Comparison of ENCODE assay signal across 8 cellular contexts in the genomic region with DNA sequence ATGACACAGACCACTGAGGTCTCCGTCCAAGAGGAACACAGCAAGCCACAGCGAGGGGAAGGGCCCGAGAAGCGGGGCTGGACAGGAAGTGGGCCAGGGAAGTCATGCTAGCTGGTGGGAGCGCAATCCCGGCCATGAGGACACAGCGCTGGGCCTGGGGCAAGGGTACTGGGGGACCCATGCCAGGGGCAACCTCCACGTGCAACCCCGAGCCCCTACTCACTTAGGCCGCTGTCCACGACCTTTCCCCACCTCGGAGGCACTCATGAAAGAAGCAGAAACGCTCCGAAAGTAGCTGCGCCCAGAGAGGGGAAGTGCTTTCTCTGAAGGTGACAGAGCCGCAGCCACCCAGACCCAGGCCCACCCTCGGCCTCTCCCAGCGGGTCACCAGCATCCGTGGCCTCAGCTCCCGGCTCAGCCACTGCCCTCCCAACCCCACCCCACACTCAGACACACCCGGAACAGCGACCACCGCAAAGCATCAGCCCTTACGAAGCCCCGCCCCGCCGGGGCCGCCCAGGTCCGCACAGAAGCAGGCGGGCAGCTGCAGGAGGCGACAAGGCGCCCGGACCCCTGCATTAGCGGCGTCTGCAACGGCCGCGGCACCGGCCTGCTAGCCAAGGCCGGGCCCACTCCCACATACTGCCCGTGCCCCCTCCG. TPM values are rescaled to one million over a fixed set of nuclear protein-coding genes. Genes with fewer than 3 reads are reported as not detected.
DNase-seq lines count a peak whose midpoint lies in the region; ATAC-seq and TF ChIP-seq lines count a peak whose summit lies in the region.

No MANE protein-coding gene starts in this region.

- H3K27ac ChIP-seq in SK-N-MC = no peak overlapping the region
- H3K27ac ChIP-seq in breast epithelium = peak overlapping the region; percentile 61 to 69
- H3K27ac ChIP-seq in left lung = peak overlapping the region; percentile 62 to 100
- peak overlapping the region; percentile 69 for H3K27ac ChIP-seq in subcutaneous abdominal adipose tissue (ENCODE audit: low read depth, low read length)

- H3K4me1 Mint-ChIP-seq in CD14-positive monocyte = peaks cover 60% of the 10 kb centered on the region

- H3K4me3 ChIP-seq in HAP-1 (peak overlapping the region; percentile 96), SK-N-MC (peak overlapping the region; percentile 94), breast epithelium (peak overlapping the region; percentile 87 to 99 (median 93)), left lung (peak overlapping the region; percentile 99), subcutaneous abdominal adipose tissue (ENCODE audit: low read depth in 1 of 5, low read length in 5 of 5) (peak overlapping the region; percentile 70 to 99 (median 94))

- H3K9me3 Mint-ChIP-seq in CD14-positive monocyte = peaks cover 0 to 3% (median 0%) of the 10 kb centered on the region in 7 donors

- H3K27me3 Mint-ChIP-seq in CD14-positive monocyte (ENCODE audit: low read depth in 3 of 3) = peaks cover 0 to 4% (median 0%) of the 10 kb centered on the region in 3 donors

- intact Hi-C loops in CD14-positive monocyte (cut with micrococcal nuclease) = loop anchor here (2.0 to 10.0 kb wide), 6 partner anchors 23 to 801 kb away; partner anchors contain the start of genes CARD19 (in 2 of the 2), IPPK (in 2 of the 2), CENPP (in 1 of the 2) and NOL8 (in 1 of the 2)
- intact Hi-C loops in breast epithelium (cut with DNase I; ENCODE audit: low total_unique reads) = no loop called here
- intact Hi-C loops in left lung (cut with DNase I) = loop anchor here in 1 of 2 donors (10.0 kb wide), 1 partner anchor 49 kb away; no protein-coding TSS in a partner anchor

- peak overlapping the region; percentile 88 to 97 (median 95) for H3K27ac Mint-ChIP-seq in CD14-positive monocyte

- no peak for ATAC-seq in left lung

- TF ChIP-seq POLR2A in breast epithelium (IDR thresholded peaks at IDR 0.05) = no peak

- no peak for DNase-seq in CD14-positive monocyte (ENCODE audit: low spot score)
- DNase-seq in HAP-1 (ENCODE audit: low spot score in 2 of 2) = peak in 1 of 2 experiments; percentile 69
- no peak for DNase-seq in SK-N-MC (ENCODE audit: low read depth, low spot score)
- DNase-seq in breast epithelium (ENCODE audit: low spot score in 2 of 2) = no peak
- DNase-seq in left lung = peak; percentile 58 to 88
- DNase-seq in SHP77 (lab: John Stamatoyannopoulos, UW) = no peak
- DNase-seq in mucosa of gallbladder (ENCODE audit: low spot score) = no peak

- H3K36me3 Mint-ChIP-seq in CD14-positive monocyte = no peaks in the 10 kb centered on the region

- no peaks in the 10 kb centered on the region for H3K36me3 ChIP-seq in HAP-1 (replicated peaks)
- H3K36me3 ChIP-seq in SK-N-MC (ENCODE audit: insufficient read depth, low read length) = no peaks in the 10 kb centered on the region
- H3K36me3 ChIP-seq in breast epithelium = no peaks in the 10 kb centered on the region
- H3K36me3 ChIP-seq in left lung = no peaks in the 10 kb centered on the region
- no peaks in the 10 kb centered on the region for H3K36me3 ChIP-seq in subcutaneous abdominal adipose tissue (ENCODE audit: control insufficient read depth in 5 of 5, insufficient read depth in 5 of 5, low read length in 5 of 5)

- H3K4me1 ChIP-seq in HAP-1 = peaks cover 13% of the 10 kb centered on the region
- H3K4me1 ChIP-seq in breast epithelium = peaks cover 8 to 23% of the 10 kb centered on the region in 2 donors
- H3K4me1 ChIP-seq in left lung = peaks cover 22 to 55% of the 10 kb centered on the region in 2 donors
- peaks cover 10 to 64% (median 54%) of the 10 kb centered on the region in 5 donors for H3K4me1 ChIP-seq in subcutaneous abdominal adipose tissue (ENCODE audit: control insufficient read depth in 5 of 5, insufficient read depth in 5 of 5, low read length in 5 of 5)

- no peak for TF ChIP-seq CTCF in CD14-positive monocyte (IDR thresholded peaks at IDR 0.05)
- no peak for TF ChIP-seq CTCF in breast epithelium (IDR thresholded peaks at IDR 0.05)
- TF ChIP-seq CTCF in left lung (IDR thresholded peaks at IDR 0.05) = no peak

- H3K27me3 ChIP-seq in HAP-1 (ENCODE audit: low read depth) (no peaks in the 10 kb centered on the region), breast epithelium (no peaks in the 10 kb centered on the region), left lung (no peaks in the 10 kb centered on the region), subcutaneous abdominal adipose tissue (ENCODE audit: control insufficient read depth in 5 of 5, insufficient read depth in 4 of 5, low read length in 5 of 5) (peaks cover 0 to 2% (median 0%) of the 10 kb centered on the region in 5 donors)

- H3K9me3 ChIP-seq in HAP-1 (no peaks in the 10 kb centered on the region), SK-N-MC (ENCODE audit: low read depth, low read length) (no peaks in the 10 kb centered on the region), breast epithelium (no peaks in the 10 kb centered on the region), left lung (no peaks in the 10 kb centered on the region), subcutaneous abdominal adipose tissue (ENCODE audit: control insufficient read depth in 5 of 5, low read length in 5 of 5) (no peaks in the 10 kb centered on the region)

- H3K4me3 Mint-ChIP-seq in CD14-positive monocyte = peak overlapping the region; percentile 98 to 99

- in situ Hi-C loops in HAP-1 (cut with MboI; ENCODE audit: low sequenced_read_pairs) = no loop called here

- peak overlapping the region; percentile 88 for H3K9ac ChIP-seq in SK-N-MC (ENCODE audit: insufficient read length)
- H3K9ac ChIP-seq in subcutaneous abdominal adipose tissue (ENCODE audit: low read length in 5 of 5) = peak overlapping the region; percentile 48 to 94 (median 88)

RNA-seq across cellular contexts. Expression of gene BICD2, which starts 0.8 kb away (rescaled TPM):
- 10 to 100 TPM; 13.8 to 25.6 TPM for polyA plus RNA-seq in CD14-positive monocyte
- 10 to 100 TPM; 22.8 to 56.0 (median 26.5) TPM for total RNA-seq in breast epithelium
- 10 to 100 TPM; 33.7 to 34.5 TPM for total RNA-seq in left lung
- total RNA-seq in mucosa of gallbladder = 26.9 TPM

Comparison
In these comparisons a context has a peak if more than half of its experiments do, and no peak if none do; other contexts are left out.
1. DNase-seq: peak in left lung (2 of 2); none in CD14-positive monocyte (single experiment), SK-N-MC (single experiment), breast epithelium (0 of 2), SHP77 (0 of 2) and mucosa of gallbladder (single experiment).
2. Peak in every context shown above with its lines, with median percentiles within 50 percentile points of each other: H3K4me3 ChIP-seq.